ENCODE assay signal across 17 cellular contexts in genomic region chr11:95121687-95122086, GRCh38.
"Had no signal": no experiment of that assay in that cellular context is flagged by ENCODE, and none has a peak within 500 bp of the region (broad histone marks: within the 10 kb centered on the region; RNA-seq: fewer than 3 reads in every experiment).

No MANE protein-coding gene starts in this region.

- H3K4me1 ChIP-seq: left lung, right atrium auricular region had no signal

- ATAC-seq: activated CD8-positive, alpha-beta memory T cell treated with anti-CD3 and anti-CD28 coated beads, Interleukin-2, amount 10 ng/mL, durations not matched to agents 7 days and 5 days; activated naive CD4-positive, alpha-beta T cell treated with anti-CD3 and anti-CD28 coated beads, Interleukin-2, amount 50 U/mL, for 72 hours; heart left ventricle; left lung; natural killer cell treated with Interleukin-12 subunit alpha and Interleukin-12 subunit beta and Interleukin-15 and Interleukin-18, amount 100 ng/mL, for 72 hours; stimulated activated effector memory CD8-positive, alpha-beta T cell treated with anti-CD3 and anti-CD28 coated beads, Interleukin-12 subunit alpha, Interleukin-12 subunit beta, amount 100 ng/mL, for 72 hours had no signal

- H3K36me3 ChIP-seq: heart left ventricle, left lung, right atrium auricular region had no signal

- H3K27ac ChIP-seq: heart left ventricle, left lung, right atrium auricular region, tibial nerve had no signal

- H3K9me3 ChIP-seq: left lung had no signal

- DNase-seq: activated CD4-positive, alpha-beta T cell treated with anti-CD3 and anti-CD28 coated beads, Interleukin-2, amount 50 U/mL, for 48 hours; activated CD4-positive, CD25-positive, alpha-beta regulatory T cell treated with anti-CD3 and anti-CD28 coated beads, Interleukin-2, amount 50 U/mL, for 72 hours; activated CD8-positive, alpha-beta memory T cell treated with anti-CD3 and anti-CD28 coated beads, Interleukin-2, amount 10 ng/mL, durations not matched to agents 7 days and 5 days; activated effector memory CD4-positive, alpha-beta T cell treated with Interleukin-2 at 50 U/mL for 16 hours; activated T-cell treated with anti-CD3 and anti-CD28 coated beads, Interleukin-2, amount 50 U/mL, for 24 hours; amygdala; cortex of kidney; effector CD8-positive, alpha-beta T cell; heart left ventricle; islet precursor cell; left lung; nucleus accumbens had no signal

- H3K4me3 ChIP-seq: heart left ventricle, left lung, right atrium auricular region, tibial nerve had no signal

- H3K27me3 ChIP-seq: heart left ventricle, left lung, right atrium auricular region, tibial nerve had no signal
